In the genomic region with DNA sequence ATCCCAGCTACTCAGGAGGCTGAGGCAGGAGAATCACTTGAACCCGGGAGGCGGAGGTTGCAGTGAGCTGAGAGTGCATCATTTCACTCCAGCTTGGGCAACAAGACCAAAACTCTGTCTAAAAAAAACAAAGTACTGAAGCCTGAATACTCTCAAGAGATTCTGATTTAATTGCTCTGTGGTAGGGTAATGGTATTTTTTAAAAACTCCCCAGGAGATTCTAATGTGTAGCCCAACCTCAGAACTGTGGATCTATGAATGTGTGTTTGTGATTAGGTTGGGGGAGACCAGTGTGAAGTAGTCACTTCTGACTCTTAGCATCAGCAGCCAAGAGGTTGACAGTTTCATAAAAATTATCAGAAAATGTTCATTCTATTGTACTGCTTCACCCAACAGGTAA, we compare ENCODE assay signal across 27 cellular contexts. TPM values are rescaled to one million over a fixed set of nuclear protein-coding genes. Genes with fewer than 3 reads are reported as not detected.
DNase-seq lines count a peak whose midpoint lies in the region; ATAC-seq, FAIRE-seq and TF ChIP-seq lines count a peak whose summit lies in the region.
"Had no signal": no experiment of that assay in that cellular context is flagged by ENCODE, and none has a peak within 500 bp of the region (broad histone marks: within the 10 kb centered on the region; RNA-seq: fewer than 3 reads in every experiment).

No MANE protein-coding gene starts in this region.

- H3K4me1 Mint-ChIP-seq in stimulated activated effector memory CD8-positive, alpha-beta T cell treated with anti-CD3 and anti-CD28 coated beads, Interleukin-12 subunit alpha, Interleukin-12 subunit beta, amount 100 ng/mL, for 72 hours = peaks cover 43% of the 10 kb centered on the region

- no peaks in the 10 kb centered on the region for H3K36me3 ChIP-seq in cardiac muscle cell
- H3K36me3 ChIP-seq in GM12878 (ENCODE audit: control insufficient read depth in 2 of 2, insufficient read depth in 2 of 2, low read length in 1 of 2) = peaks cover 6 to 11% of the 10 kb centered on the region in 2 experiments; a peak in 3 of 4 replicates
- H3K36me3 ChIP-seq in thyroid gland = peaks cover 0 to 8% of the 10 kb centered on the region in 2 donors
- H3K36me3 ChIP-seq in left ventricle myocardium inferior = no peaks in the 10 kb centered on the region
- H3K36me3 ChIP-seq: SJCRH30 had no signal

- TF ChIP-seq POLR2A in GM12878 (IDR thresholded peaks at IDR 0.05; ENCODE audit: low read depth, low read length) = no peak
- no peak for TF ChIP-seq POLR2A in thyroid gland (IDR thresholded peaks at IDR 0.05)

- TF ChIP-seq EP300 in GM12878 (IDR thresholded peaks at IDR 0.05; ENCODE audit: borderline replicate concordance in 1 of 2, control insufficient read depth in 1 of 2, low read depth in 2 of 2, low read length in 2 of 2) = no peak

- no peak for TF ChIP-seq RAD21 in GM12878 (IDR thresholded peaks at IDR 0.05; ENCODE audit: insufficient read depth, low read depth, low read length)

- H4K20me1 ChIP-seq in GM12878 (ENCODE audit: control insufficient read depth, insufficient read depth) = no peaks in the 10 kb centered on the region

- no peak for FAIRE-seq in GM12878 (lab: Jason Lieb, UNC)
- FAIRE-seq: HTR-8/SVneo, K562 had no signal

- intact Hi-C loops in Right ventricle myocardium inferior (cut with DNase I) (no loop called here), GM12878 (cut with micrococcal nuclease; ENCODE audit: unreplicated experiment) (no loop called here), thyroid gland (cut with DNase I) (no loop called here), left ventricle myocardium inferior (cut with micrococcal nuclease) (no loop called here)

- ATAC-seq in Right ventricle myocardium inferior = no peak
- peak; percentile 82 for ATAC-seq in GM12878
- ATAC-seq in stimulated activated effector memory CD8-positive, alpha-beta T cell treated with anti-CD3 and anti-CD28 coated beads, Interleukin-12 subunit alpha, Interleukin-12 subunit beta, amount 100 ng/mL, for 72 hours = no peak
- ATAC-seq: K562, PC-3 had no signal

- WGBS in GM12878 (ENCODE audit: insufficient coverage, insufficient replicate concordance, low lambda C conversion rate, missing lambda C conversion rate) = 33% methylated on average over 2 of the region's 2 CpGs
- WGBS in thyroid gland, 2 donors = 69 to 72% methylated on average over 2 of the region's 2 CpGs

- no peak overlapping the region for H3K9ac ChIP-seq in GM12878 (ENCODE audit: control insufficient read depth, insufficient read depth, low read length)
- H3K9ac ChIP-seq: BLaER1 had no signal

- no TSS peak for BruUV-seq in GM12878 (replicated peaks; lab: Mats Ljungman, UMichigan)

- H3K36me3 Mint-ChIP-seq in stimulated activated effector memory CD8-positive, alpha-beta T cell treated with anti-CD3 and anti-CD28 coated beads, Interleukin-12 subunit alpha, Interleukin-12 subunit beta, amount 100 ng/mL, for 72 hours = peaks cover 14% of the 10 kb centered on the region

- H3K9me3 ChIP-seq in cardiac muscle cell (ENCODE audit: low read depth) = no peaks in the 10 kb centered on the region
- no peaks in the 10 kb centered on the region for H3K9me3 ChIP-seq in GM12878 (replicated peaks; ENCODE audit: control insufficient read depth, insufficient read depth, low read length)
- H3K9me3 ChIP-seq in thyroid gland = no peaks in the 10 kb centered on the region
- H3K9me3 ChIP-seq in left ventricle myocardium inferior (replicated peaks) = no peaks in the 10 kb centered on the region
- H3K9me3 ChIP-seq: BLaER1, SJCRH30 had no signal

- peaks cover 31% of the 10 kb centered on the region for H3K4me1 ChIP-seq in cardiac muscle cell (ENCODE audit: low read depth)
- peaks cover 6% of the 10 kb centered on the region; the same call in 1 of the 2 replicates for H3K4me1 ChIP-seq in GM12878 (ENCODE audit: control insufficient read depth, insufficient read depth, low read length)
- H3K4me1 ChIP-seq in thyroid gland = peaks cover 27 to 43% of the 10 kb centered on the region in 2 donors
- peaks cover 76% of the 10 kb centered on the region for H3K4me1 ChIP-seq in left ventricle myocardium inferior

- DNase-seq in cardiac muscle cell (ENCODE audit: low read depth in 1 of 2, low spot score in 1 of 2) (no peak), Right ventricle myocardium inferior (ENCODE audit: missing footprints) (no peak), GM12878 (ENCODE audit: low read depth, low spot score) (no peak), thyroid gland (no peak), nucleus accumbens (lab: John Stamatoyannopoulos, UW) (no peak), globus pallidus (ENCODE audit: low spot score) (no peak), left ventricle myocardium inferior (no peak)
- no peak for DNase-seq in stimulated activated effector memory CD8-positive, alpha-beta T cell treated with anti-CD3 and anti-CD28 coated beads, Interleukin-12 subunit alpha, Interleukin-12 subunit beta, amount 100 ng/mL, for 72 hours (ENCODE audit: low spot score in 2 of 2)
- DNase-seq: CD4-positive, CD25-positive, alpha-beta regulatory T cell; COR-L47; DMS53; H9; MV-4-11; NCI-H1105; NCI-H1436 treated with DMSO at 0.1 percent for 48 hours; NCI-H187 treated with DMSO at 0.1 percent for 48 hours; NCI-H2107; NCI-H446; NCI-H524 treated with DMSO at 0.1 percent for 48 hours; NCI-H774; NK-92 treated with Interleukin-12 subunit alpha and Interleukin-12 subunit beta, amount 100 ng/mL, for 24 hours; PC-3; SJCRH30 had no signal

- TF ChIP-seq CTCF in cardiac muscle cell (IDR thresholded peaks at IDR 0.05; ENCODE audit: low read depth, low read length) (no peak), GM12878 (IDR thresholded peaks at IDR 0.05 in 2 of 3, conservative IDR thresholded peaks at IDR 0.05 in 1 of 3; ENCODE audit: control insufficient read depth in 2 of 3, extremely low read depth in 1 of 3, insufficient read depth in 1 of 3, low read depth in 3 of 3, low read length in 3 of 3) (no peak), thyroid gland (IDR thresholded peaks at IDR 0.05) (no peak), left ventricle myocardium inferior (IDR thresholded peaks at IDR 0.05; ENCODE audit: borderline replicate concordance) (no peak)

- SMC1A ChIA-PET in GM12878 (lab: Charles Lee; ENCODE audit: uncharacterized antibody, unreplicated experiment) = interaction anchor here (0.9 to 18.3 kb wide), 3 partner anchors 16 to 28 kb away, joined by 3 to 408 read pairs (median 112); a partner anchor contains a TSS

- CTCF ChIA-PET in GM12878 (lab: Yijun Ruan, JAX) = interaction anchor here (1.1 to 39.0 kb wide), 3 partner anchors 28 to 74 kb away, joined by 3 to 2021 read pairs (median 471); a partner anchor contains a TSS

- H3K9me3 Mint-ChIP-seq in stimulated activated effector memory CD8-positive, alpha-beta T cell treated with anti-CD3 and anti-CD28 coated beads, Interleukin-12 subunit alpha, Interleukin-12 subunit beta, amount 100 ng/mL, for 72 hours = no peaks in the 10 kb centered on the region
- H3K9me3 Mint-ChIP-seq: GM23338, H9 had no signal

- RAD21 ChIA-PET in GM12878 (lab: Charles Lee; ENCODE audit: unreplicated experiment) = interaction anchor here (1.0 to 3.3 kb wide), 4 partner anchors 8 to 26 kb away, joined by 3 to 11 read pairs (median 3); no protein-coding TSS in a partner anchor

- in situ Hi-C loops in GM12878 (cut with MboI) = no loop called here

- no peak overlapping the region for H3K4me3 ChIP-seq in cardiac muscle cell
- H3K4me3 ChIP-seq in GM12878 = no peak overlapping the region
- H3K4me3 ChIP-seq in thyroid gland (replicated peaks in 1 of 3) = no peak overlapping the region
- no peak overlapping the region for H3K4me3 ChIP-seq in left ventricle myocardium inferior
- H3K4me3 ChIP-seq: BLaER1, GM23338, K562, SJCRH30 had no signal

- peaks cover 4% of the 10 kb centered on the region for H3K79me2 ChIP-seq in GM12878 (ENCODE audit: control insufficient read depth, insufficient read depth, low read length)

- no peaks in the 10 kb centered on the region for H3K27me3 ChIP-seq in cardiac muscle cell
- no peaks in the 10 kb centered on the region for H3K27me3 ChIP-seq in GM12878 (replicated peaks in 1 of 2; ENCODE audit: control insufficient read depth in 2 of 2, insufficient read depth in 2 of 2, low read length in 1 of 2)
- H3K27me3 ChIP-seq in thyroid gland = no peaks in the 10 kb centered on the region
- no peaks in the 10 kb centered on the region for H3K27me3 ChIP-seq in left ventricle myocardium inferior (ENCODE audit: low read depth)
- H3K27me3 ChIP-seq: BLaER1, SJCRH30 had no signal

- no peak overlapping the region for H3K4me3 Mint-ChIP-seq in stimulated activated effector memory CD8-positive, alpha-beta T cell treated with anti-CD3 and anti-CD28 coated beads, Interleukin-12 subunit alpha, Interleukin-12 subunit beta, amount 100 ng/mL, for 72 hours
- H3K4me3 Mint-ChIP-seq: CD4-positive, CD25-positive, alpha-beta regulatory T cell; GM23338; H9 had no signal

- POLR2A ChIA-PET in GM12878 (lab: Charles Lee) = interaction anchor here (1.0 kb wide), 1 partner anchor 9 kb away, joined by 3 read pairs; no protein-coding TSS in a partner anchor

- no peak overlapping the region for H3K4me2 ChIP-seq in GM12878 (ENCODE audit: control insufficient read depth, insufficient read depth)

- H3K27ac Mint-ChIP-seq in stimulated activated effector memory CD8-positive, alpha-beta T cell treated with anti-CD3 and anti-CD28 coated beads, Interleukin-12 subunit alpha, Interleukin-12 subunit beta, amount 100 ng/mL, for 72 hours = peak overlapping the region; percentile 36
- H3K27ac Mint-ChIP-seq: H9 had no signal

- H3K27ac ChIP-seq in cardiac muscle cell (peak overlapping the region; percentile 76), GM12878 (ENCODE audit: control insufficient read depth, insufficient read depth) (no peak overlapping the region), thyroid gland (peak overlapping the region; percentile 46 to 69 (median 67)), left ventricle myocardium inferior (replicated peaks) (no peak overlapping the region)
- H3K27ac ChIP-seq: BLaER1, SJCRH30 had no signal

- no peak overlapping the region for H2AFZ ChIP-seq in GM12878 (ENCODE audit: control insufficient read depth, low read depth, low read length)
- H2AFZ ChIP-seq: GM23338 had no signal

RNA-seq across cellular contexts. Expression of a gene that starts 21.9 kb away (rescaled TPM):
- 23.3 and 36.1 TPM in 2 replicates for total RNA-seq in cardiac muscle cell
- polyA plus RNA-seq in cardiac muscle cell = 10.4 and 11.2 TPM in 2 replicates
- 22.7 TPM for total RNA-seq in Right ventricle myocardium inferior
- 98.5 and 110 TPM in 2 replicates for total RNA-seq in GM12878 (2013; cell fraction: nucleolus; rRNA removed)
- total RNA-seq in GM12878 (2014; rRNA removed) = 13.9 and 16.3 TPM in 2 replicates
- 8.5 and 9.2 TPM in 2 replicates for total RNA-seq in GM12878 (2014; rRNA removed; fragmentation: Illumina TruSeq; extraction: Trizol)
- total RNA-seq in GM12878 (2021) = 33.5 and 38.1 TPM in 2 replicates
- polyA plus RNA-seq in GM12878 (2011; ENCODE audit: low read depth) = 8.3 TPM
- 15.9 and 33.9 TPM in 2 replicates for polyA plus RNA-seq in GM12878 (2011; rRNA removed)
- 33.1 and 36.7 TPM in 2 replicates for polyA plus RNA-seq in GM12878 (2011; cell fraction: cytosol; rRNA removed)
- 55.9 and 60.7 TPM in 2 replicates for polyA plus RNA-seq in GM12878 (2011; cell fraction: nucleus; rRNA removed)
- 10.1 and 10.7 TPM in 2 replicates for polyA plus RNA-seq in GM12878 (2012)
- polyA plus RNA-seq in GM12878 (2014; fragmentation: Illumina TruSeq; extraction: Trizol) = 10.2 and 14.4 TPM in 2 replicates
- 1 to 10 TPM; 2.2 to 5.0 TPM for polyA plus RNA-seq in GM12878 (2014; fragmentation: Nextera tagmentation; extraction: Ambion mirVana)
- polyA plus RNA-seq in GM12878 (2014; rRNA removed) = 23.8 and 28.2 TPM in 2 replicates
- polyA plus RNA-seq in GM12878 (2016; fragmentation: Nextera tagmentation; extraction: Ambion mirVana) = 1 to 10 TPM; 6.0 to 8.2 TPM
- 69.9 and 86.4 TPM in 2 replicates for polyA minus RNA-seq in GM12878 (2011; rRNA and poly(A)+ RNA removed)
- 37.2 and 39.0 TPM in 2 replicates for polyA minus RNA-seq in GM12878 (2011; cell fraction: cytosol; rRNA and poly(A)+ RNA removed)
- 38.8 and 80.3 TPM in 2 replicates for polyA minus RNA-seq in GM12878 (2011; cell fraction: nucleus; rRNA and poly(A)+ RNA removed)
- 10 to 100 TPM; 19.9 to 36.9 (median 27.2) TPM for total RNA-seq in thyroid gland
- 18.5 TPM for total RNA-seq in left ventricle myocardium inferior

RNA-seq across cellular contexts. Expression of a gene that starts 43.5 kb away (rescaled TPM):
- 38.6 and 62.0 TPM in 2 replicates for total RNA-seq in cardiac muscle cell
- polyA plus RNA-seq in cardiac muscle cell = 22.5 and 30.8 TPM in 2 replicates
- total RNA-seq in Right ventricle myocardium inferior = 28.6 TPM
- total RNA-seq in GM12878 (2013; cell fraction: nucleolus; rRNA removed) = 590 and 594 TPM in 2 replicates
- total RNA-seq in GM12878 (2014; rRNA removed) = 36.8 and 43.9 TPM in 2 replicates
- 36.1 and 37.8 TPM in 2 replicates for total RNA-seq in GM12878 (2014; rRNA removed; fragmentation: Illumina TruSeq; extraction: Trizol)
- 54.5 and 64.5 TPM in 2 replicates for total RNA-seq in GM12878 (2021)
- 12.2 TPM for polyA plus RNA-seq in GM12878 (2011; ENCODE audit: low read depth)
- 74.4 and 108 TPM in 2 replicates for polyA plus RNA-seq in GM12878 (2011; rRNA removed)
- 22.1 and 23.4 TPM in 2 replicates for polyA plus RNA-seq in GM12878 (2011; cell fraction: cytosol; rRNA removed)
- 82.8 and 85.3 TPM in 2 replicates for polyA plus RNA-seq in GM12878 (2011; cell fraction: nucleus; rRNA removed)
- 17.2 and 22.3 TPM in 2 replicates for polyA plus RNA-seq in GM12878 (2012)
- 12.4 and 13.7 TPM in 2 replicates for polyA plus RNA-seq in GM12878 (2014; fragmentation: Illumina TruSeq; extraction: Trizol)
- polyA plus RNA-seq in GM12878 (2014; fragmentation: Nextera tagmentation; extraction: Ambion mirVana) = 10 to 100 TPM in 1 of 2 experiments, 1 to 10 TPM in 1; 2.5 to 11.5 TPM
- polyA plus RNA-seq in GM12878 (2014; rRNA removed) = 20.5 and 20.6 TPM in 2 replicates
- 10 to 100 TPM; 22.3 to 23.2 TPM for polyA plus RNA-seq in GM12878 (2016; fragmentation: Nextera tagmentation; extraction: Ambion mirVana)
- polyA minus RNA-seq in GM12878 (2011; rRNA and poly(A)+ RNA removed) = 148 and 214 TPM in 2 replicates
- polyA minus RNA-seq in GM12878 (2011; cell fraction: cytosol; rRNA and poly(A)+ RNA removed) = 33.7 and 38.1 TPM in 2 replicates
- polyA minus RNA-seq in GM12878 (2011; cell fraction: nucleus; rRNA and poly(A)+ RNA removed) = 161 and 227 TPM in 2 replicates
- total RNA-seq in thyroid gland = 100 to 1,000 TPM in 2 of 4 donors, 10 to 100 TPM in 2; 72.3 to 177 (median 102) TPM
- 29.3 TPM for total RNA-seq in left ventricle myocardium inferior

Comparison
In these comparisons a context has a peak if more than half of its experiments do, and no peak if none do; other contexts are left out.
1. H3K27ac ChIP-seq: peak in cardiac muscle cell (single experiment) and thyroid gland (3 of 3); none in GM12878 (single experiment) and left ventricle myocardium inferior (single experiment).